ENCODE assay signal across 1 cellular context in the genomic region with DNA sequence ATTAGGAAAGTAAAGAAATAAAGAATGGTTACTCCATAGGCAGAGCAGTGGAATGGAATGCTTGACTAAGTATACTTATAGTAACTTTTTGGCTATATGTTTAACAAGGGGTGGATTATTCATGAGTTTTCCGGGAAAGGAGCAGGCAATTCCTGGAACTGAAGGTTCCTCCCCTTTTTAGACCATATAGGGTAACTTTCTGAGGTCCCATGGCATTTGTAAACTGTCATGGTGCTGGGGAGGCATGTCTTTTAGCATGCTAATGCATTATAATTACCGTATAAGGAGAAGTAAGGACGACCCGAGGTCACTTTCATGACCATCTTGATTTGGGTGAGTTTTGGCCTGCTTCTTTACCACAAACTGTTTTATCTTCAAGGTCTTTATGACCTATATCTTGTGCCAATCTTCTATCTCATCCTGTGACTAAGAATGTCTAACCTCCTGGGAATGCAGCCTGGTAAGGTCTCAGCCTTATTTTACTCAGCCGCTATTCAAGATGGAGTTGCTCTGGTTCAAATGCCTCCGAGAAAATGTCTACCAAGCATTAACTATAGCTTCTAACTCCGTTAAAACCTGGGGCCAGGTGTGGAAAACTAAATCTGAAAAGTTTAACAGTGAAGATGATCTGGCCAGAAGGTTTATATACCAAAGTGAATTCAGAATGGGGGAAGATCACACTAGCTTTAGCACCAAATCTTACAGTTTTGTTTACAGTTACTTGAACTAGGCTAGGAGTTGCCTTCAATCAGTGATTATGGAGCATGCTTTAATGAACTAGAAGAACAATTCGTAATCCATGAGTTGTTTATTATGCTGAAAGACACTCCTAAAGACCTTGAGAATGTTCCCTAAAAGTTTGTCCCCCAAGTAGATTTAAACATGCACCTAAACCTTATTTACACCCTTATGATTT.
TF ChIP-seq lines count a peak whose summit lies in the region.

No MANE protein-coding gene starts in this region.

TF ChIP-seq in K562, 482 proteins besides CTCF, POLR2A, EP300 and RAD21 (continued from another document and continues in another):
- no peak for TF ChIP-seq NR3C1 (CRISPR knock-in tag; IDR thresholded peaks at IDR 0.05)
- TF ChIP-seq ZNF583 (CRISPR knock-in tag; IDR thresholded peaks at IDR 0.05) = peak; percentile 93
- TF ChIP-seq EHMT2 (IDR thresholded peaks at IDR 0.05) = no peak
- peak; percentile 88 for TF ChIP-seq ZNF354B (CRISPR knock-in tag; IDR thresholded peaks at IDR 0.05)
- TF ChIP-seq POLR3G (IDR thresholded peaks at IDR 0.05; ENCODE audit: extremely low read depth, insufficient read length, insufficient replicate concordance) = no peak
- peak; percentile 98 for TF ChIP-seq FOSL1 (tag; conservative IDR thresholded peaks at IDR 0.05)
- TF ChIP-seq VEZF1 (CRISPR knock-in tag; IDR thresholded peaks at IDR 0.05) = peak; percentile 79
- TF ChIP-seq ZNF644 (tag; IDR thresholded peaks at IDR 0.05; ENCODE audit: low read depth) = peak; percentile 99
- TF ChIP-seq, protein P1, sequence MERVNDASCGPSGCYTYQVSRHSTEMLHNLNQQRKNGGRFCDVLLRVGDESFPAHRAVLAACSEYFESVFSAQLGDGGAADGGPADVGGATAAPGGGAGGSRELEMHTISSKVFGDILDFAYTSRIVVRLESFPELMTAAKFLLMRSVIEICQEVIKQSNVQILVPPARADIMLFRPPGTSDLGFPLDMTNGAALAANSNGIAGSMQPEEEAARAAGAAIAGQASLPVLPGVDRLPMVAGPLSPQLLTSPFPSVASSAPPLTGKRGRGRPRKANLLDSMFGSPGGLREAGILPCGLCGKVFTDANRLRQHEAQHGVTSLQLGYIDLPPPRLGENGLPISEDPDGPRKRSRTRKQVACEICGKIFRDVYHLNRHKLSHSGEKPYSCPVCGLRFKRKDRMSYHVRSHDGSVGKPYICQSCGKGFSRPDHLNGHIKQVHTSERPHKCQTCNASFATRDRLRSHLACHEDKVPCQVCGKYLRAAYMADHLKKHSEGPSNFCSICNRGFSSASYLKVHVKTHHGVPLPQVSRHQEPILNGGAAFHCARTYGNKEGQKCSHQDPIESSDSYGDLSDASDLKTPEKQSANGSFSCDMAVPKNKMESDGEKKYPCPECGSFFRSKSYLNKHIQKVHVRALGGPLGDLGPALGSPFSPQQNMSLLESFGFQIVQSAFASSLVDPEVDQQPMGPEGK (CRISPR knock-in tag; IDR thresholded peaks at IDR 0.05; ENCODE audit: borderline replicate concordance) = peak; percentile 81; the same call in 1 of the 2 replicates
- peak; percentile 73; the same call in 1 of the 2 replicates for TF ChIP-seq TCFL5 (CRISPR knock-in tag; conservative IDR thresholded peaks at IDR 0.05)
- no peak for TF ChIP-seq ZNF277 (CRISPR knock-in tag; IDR thresholded peaks at IDR 0.05; ENCODE audit: borderline replicate concordance)
- peak; percentile 83; the same call in 1 of the 2 replicates for TF ChIP-seq HOXB6 (CRISPR knock-in tag; IDR thresholded peaks at IDR 0.05; ENCODE audit: borderline replicate concordance)
- TF ChIP-seq NR2F6 (CRISPR knock-in tag; IDR thresholded peaks at IDR 0.05) = no peak
- TF ChIP-seq RBBP5 (IDR thresholded peaks at IDR 0.05; ENCODE audit: borderline replicate concordance, insufficient read depth, low read length, poor library complexity, severe bottlenecking) = no peak
- no peak for TF ChIP-seq ZNF384 (IDR thresholded peaks at IDR 0.05; ENCODE audit: low read depth, low read length)
- TF ChIP-seq, protein P2, sequence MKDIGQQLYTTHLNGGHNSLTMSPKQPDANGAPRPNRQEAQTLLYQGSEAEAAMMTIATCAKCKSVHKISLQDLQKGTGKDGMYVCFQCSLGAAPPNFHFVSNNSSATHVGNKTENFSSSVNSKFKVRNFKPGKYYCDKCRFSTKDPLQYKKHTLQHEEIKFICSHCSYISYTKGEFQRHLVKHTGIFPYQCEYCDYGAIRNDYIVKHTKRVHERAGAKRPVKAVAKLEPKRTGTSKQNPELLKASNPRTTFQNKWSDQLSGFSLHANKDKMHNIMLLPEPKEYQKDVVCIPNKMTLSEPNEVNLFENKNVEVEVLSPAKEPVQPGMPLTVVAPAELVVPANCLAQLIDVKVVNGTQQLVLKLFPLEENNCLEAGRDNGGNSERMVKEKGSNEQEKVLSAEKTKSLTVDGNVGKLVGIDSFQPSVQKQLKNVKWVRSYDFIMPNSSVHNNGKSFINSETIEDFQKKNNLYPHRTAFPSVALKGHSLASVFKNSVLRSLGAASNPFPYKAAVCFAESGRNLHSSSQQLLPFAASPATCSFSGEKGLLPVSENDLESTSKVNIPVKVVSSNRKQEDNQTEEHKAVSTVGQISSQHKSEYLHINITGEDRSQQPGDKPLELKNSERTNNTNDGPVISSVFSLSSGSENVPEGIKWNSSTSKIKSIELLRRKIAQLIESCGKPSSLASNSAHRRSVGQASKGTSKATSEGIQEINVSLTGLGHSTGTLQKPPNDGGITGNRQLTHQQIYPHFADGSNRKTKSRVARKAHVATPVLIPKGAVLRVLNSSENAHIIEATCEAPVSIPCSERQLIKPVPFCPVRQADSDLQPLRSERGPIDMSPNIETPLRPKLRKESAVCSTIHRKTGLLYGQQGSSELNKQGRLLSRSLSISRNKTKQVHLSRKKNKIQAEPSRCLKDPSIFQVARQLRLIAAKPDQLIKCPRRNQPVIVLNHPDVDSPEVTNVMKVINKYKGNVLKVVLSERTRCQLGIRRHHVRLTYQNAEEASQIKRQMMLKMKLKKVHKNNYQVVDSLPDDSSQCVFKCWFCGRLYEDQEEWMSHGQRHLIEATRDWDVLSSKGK (CRISPR knock-in tag; IDR thresholded peaks at IDR 0.05) = 0 out of 2 replicates have a peak, but pooled peaks have one; percentile 48
- no peak for TF ChIP-seq ZNF586 (CRISPR knock-in tag; conservative IDR thresholded peaks at IDR 0.05)
- TF ChIP-seq ZNF232 (CRISPR knock-in tag; IDR thresholded peaks at IDR 0.05) = no peak
- TF ChIP-seq NFXL1 (CRISPR knock-in tag; IDR thresholded peaks at IDR 0.05) = peak; percentile 98
- no peak for TF ChIP-seq NBN (IDR thresholded peaks at IDR 0.05; ENCODE audit: low read depth)
- TF ChIP-seq KDM1A (IDR thresholded peaks at IDR 0.05) = no peak
- TF ChIP-seq BRCA1 (IDR thresholded peaks at IDR 0.05) = no peak
- no peak for TF ChIP-seq BRCA1 (CRISPR knock-in tag; IDR thresholded peaks at IDR 0.05)
- no peak for TF ChIP-seq ZNF436 (CRISPR knock-in tag; IDR thresholded peaks at IDR 0.05)
- no peak for TF ChIP-seq ILF3 (IDR thresholded peaks at IDR 0.05; ENCODE audit: borderline replicate concordance)
- no peak for TF ChIP-seq CREM (IDR thresholded peaks at IDR 0.05; ENCODE audit: low read depth)
- no peak; the same call in 1 of the 2 replicates for TF ChIP-seq POLR2H (tag; IDR thresholded peaks at IDR 0.05; ENCODE audit: low read depth)
- TF ChIP-seq SOX6 (IDR thresholded peaks at IDR 0.05) = no peak
- TF ChIP-seq ZNF274 (IDR thresholded peaks at IDR 0.05; ENCODE audit: borderline replicate concordance, low read depth, low read length) = no peak
- TF ChIP-seq, protein P3, sequence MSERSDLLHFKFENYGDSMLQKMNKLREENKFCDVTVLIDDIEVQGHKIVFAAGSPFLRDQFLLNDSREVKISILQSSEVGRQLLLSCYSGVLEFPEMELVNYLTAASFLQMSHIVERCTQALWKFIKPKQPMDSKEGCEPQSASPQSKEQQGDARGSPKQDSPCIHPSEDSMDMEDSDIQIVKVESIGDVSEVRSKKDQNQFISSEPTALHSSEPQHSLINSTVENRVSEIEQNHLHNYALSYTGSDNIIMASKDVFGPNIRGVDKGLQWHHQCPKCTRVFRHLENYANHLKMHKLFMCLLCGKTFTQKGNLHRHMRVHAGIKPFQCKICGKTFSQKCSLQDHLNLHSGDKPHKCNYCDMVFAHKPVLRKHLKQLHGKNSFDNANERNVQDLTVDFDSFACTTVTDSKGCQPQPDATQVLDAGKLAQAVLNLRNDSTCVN (CRISPR knock-in tag; IDR thresholded peaks at IDR 0.05) = peak; percentile 97; the same call in 1 of the 2 replicates
- TF ChIP-seq MED1 (CRISPR knock-in tag; IDR thresholded peaks at IDR 0.05; ENCODE audit: borderline replicate concordance) = no peak
- TF ChIP-seq HOMEZ (CRISPR knock-in tag; IDR thresholded peaks at IDR 0.05) = 0 out of 2 replicates have a peak, but pooled peaks have one; percentile 36
- peak; percentile 80; the same call in 1 of the 2 replicates for TF ChIP-seq ZNF76 (CRISPR knock-in tag; IDR thresholded peaks at IDR 0.05; ENCODE audit: borderline replicate concordance)
- peak; percentile 26; the same call in 1 of the 2 replicates for TF ChIP-seq CXXC5 (CRISPR knock-in tag; IDR thresholded peaks at IDR 0.05)
- 0 out of 2 replicates have a peak, but pooled peaks have one; percentile 40 for TF ChIP-seq ERF (CRISPR knock-in tag; IDR thresholded peaks at IDR 0.05)
- TF ChIP-seq HIVEP1 (CRISPR knock-in tag; IDR thresholded peaks at IDR 0.05) = peak; percentile 87
- TF ChIP-seq, protein P4, sequence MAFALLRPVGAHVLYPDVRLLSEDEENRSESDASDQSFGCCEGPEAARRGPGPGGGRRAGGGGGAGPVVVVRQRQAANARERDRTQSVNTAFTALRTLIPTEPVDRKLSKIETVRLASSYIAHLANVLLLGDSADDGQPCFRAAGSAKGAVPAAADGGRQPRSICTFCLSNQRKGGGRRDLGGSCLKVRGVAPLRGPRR (CRISPR knock-in tag; IDR thresholded peaks at IDR 0.05) = no peak
